26 cellular contexts compared by ENCODE assay signal in the genomic region with DNA sequence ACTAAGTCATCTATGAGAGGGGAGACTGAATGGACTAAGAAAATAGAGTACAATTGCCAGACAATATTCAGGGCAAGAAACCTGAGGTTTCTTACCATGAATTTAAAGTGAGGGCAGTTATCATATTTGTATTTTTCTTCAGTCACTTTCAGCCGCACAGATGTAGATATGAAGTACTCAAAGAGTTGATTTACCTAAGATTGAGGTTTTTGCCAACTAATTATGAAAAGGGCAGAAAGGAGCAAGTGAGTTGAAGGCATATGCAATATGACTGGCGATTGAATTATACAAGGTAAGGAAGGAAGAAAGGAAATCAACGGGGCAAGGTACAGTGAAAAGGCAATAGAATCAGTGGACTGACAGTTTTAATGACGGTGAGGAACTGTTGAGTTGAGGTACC.
"Had no signal": no experiment of that assay in that cellular context is flagged by ENCODE, and none has a peak within 500 bp of the region (broad histone marks: within the 10 kb centered on the region; RNA-seq: fewer than 3 reads in every experiment).

No MANE protein-coding gene starts in this region.

- H3K4me1 Mint-ChIP-seq: nephron had no signal

- ATAC-seq: naive thymus-derived CD4-positive, alpha-beta T cell; natural killer cell; psoas muscle; right cardiac atrium; right lobe of liver; stimulated activated memory B cell treated with anti-CD40 and anti-IgM and Interleukin-4, amounts not matched to agents 10 μg/mL and 1 μg/mL and 100 μg/mL, for 72 hours; stimulated activated naive CD8-positive, alpha-beta T cell treated with anti-CD3 and anti-CD28 coated beads, Interleukin-15, amount 100 ng/mL, for 72 hours; stimulated activated naive CD8-positive, alpha-beta T cell treated with anti-CD3 and anti-CD28 coated beads, Interleukin-15, Interleukin-2, amounts not matched to agents 100 U/mL and 50 U/mL, for 24 hours had no signal

- H3K9me3 Mint-ChIP-seq: naive thymus-derived CD4-positive, alpha-beta T cell; natural killer cell; nephron; stimulated activated memory B cell treated with anti-CD40 and anti-IgM and Interleukin-4, amounts not matched to agents 10 μg/mL and 1 μg/mL and 100 μg/mL, for 72 hours; stimulated activated naive CD8-positive, alpha-beta T cell treated with anti-CD3 and anti-CD28 coated beads, Interleukin-15, amount 100 ng/mL, for 72 hours had no signal

- H3K36me3 Mint-ChIP-seq: natural killer cell had no signal

- H3K4me3 Mint-ChIP-seq: naive thymus-derived CD4-positive, alpha-beta T cell; natural killer cell; nephron; neural progenitor cell; stimulated activated memory B cell treated with anti-CD40 and anti-IgM and Interleukin-4, amounts not matched to agents 10 μg/mL and 1 μg/mL and 100 μg/mL, for 72 hours; stimulated activated naive CD8-positive, alpha-beta T cell treated with anti-CD3 and anti-CD28 coated beads, Interleukin-15, amount 100 ng/mL, for 72 hours had no signal

- H3K27ac Mint-ChIP-seq: naive thymus-derived CD4-positive, alpha-beta T cell; natural killer cell; nephron; neural progenitor cell; progenitor cell of endocrine pancreas; stimulated activated memory B cell treated with anti-CD40 and anti-IgM and Interleukin-4, amounts not matched to agents 10 μg/mL and 1 μg/mL and 100 μg/mL, for 72 hours; stimulated activated naive CD8-positive, alpha-beta T cell treated with anti-CD3 and anti-CD28 coated beads, Interleukin-15, amount 100 ng/mL, for 72 hours had no signal

- H3K27me3 Mint-ChIP-seq: naive thymus-derived CD4-positive, alpha-beta T cell; progenitor cell of endocrine pancreas; stimulated activated memory B cell treated with anti-CD40 and anti-IgM and Interleukin-4, amounts not matched to agents 10 μg/mL and 1 μg/mL and 100 μg/mL, for 72 hours; stimulated activated naive CD8-positive, alpha-beta T cell treated with anti-CD3 and anti-CD28 coated beads, Interleukin-15, amount 100 ng/mL, for 72 hours had no signal

- DNase-seq: naive thymus-derived CD4-positive, alpha-beta T cell; natural killer cell; occipital lobe; ovary; posterior cingulate gyrus; psoas muscle; right cardiac atrium; right lobe of liver; sigmoid colon; small intestine; stimulated activated CD4-positive, alpha-beta T cell treated with anti-CD3 and anti-CD28 coated beads, Interleukin-15, amount 100 ng/mL, for 24 hours; stimulated activated CD4-positive, alpha-beta T cell treated with anti-CD3 and anti-CD28 coated beads, Interleukin-2, amount 100 ng/mL, for 24 hours; stimulated activated CD4-positive, alpha-beta T cell treated with anti-CD3 and anti-CD28 coated beads, Interleukin-2, amount 100 ng/mL, for 48 hours; stimulated activated CD4-positive, alpha-beta T cell treated with anti-CD3 and anti-CD28 coated beads, Interleukin-4, amount 100 ng/mL, for 24 hours; stimulated activated naive CD4-positive, alpha-beta T cell; stimulated activated naive CD8-positive, alpha-beta T cell treated with anti-CD3 and anti-CD28 coated beads, Interleukin-15, amount 100 ng/mL, for 72 hours; stimulated activated naive CD8-positive, alpha-beta T cell treated with anti-CD3 and anti-CD28 coated beads, Interleukin-15, Interleukin-2, amounts not matched to agents 100 U/mL and 50 U/mL, for 24 hours; substantia nigra; testis; tibial artery; transverse colon; upper lobe of left lung had no signal
